Comparison of ENCODE assay signal across 8 cellular contexts in the genomic region with DNA sequence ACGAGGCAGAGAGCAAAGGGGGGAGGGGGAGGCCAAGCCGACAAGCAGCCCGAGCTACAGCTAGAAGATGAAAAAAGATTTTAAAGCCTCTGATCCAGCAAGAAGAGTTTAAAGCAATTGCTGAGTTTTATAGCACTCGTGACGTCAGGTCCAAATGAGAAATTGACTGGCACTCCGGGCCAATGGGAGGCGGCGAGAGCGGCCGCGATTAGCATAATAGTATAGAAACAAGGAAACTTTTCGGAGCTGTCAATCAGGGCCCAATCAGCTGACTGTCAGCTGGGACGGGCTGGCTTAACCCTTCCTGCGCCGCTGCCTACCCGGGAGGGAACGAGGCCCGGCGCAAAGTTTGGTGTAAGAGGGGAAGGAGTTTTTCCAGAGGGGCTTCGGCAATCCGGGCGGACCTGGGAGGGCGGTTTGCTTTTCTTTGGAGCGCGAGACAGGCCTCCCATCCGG. TPM values are rescaled to one million over a fixed set of nuclear protein-coding genes. Genes with fewer than 3 reads are reported as not detected.
DNase-seq lines count a peak whose midpoint lies in the region; ATAC-seq and TF ChIP-seq lines count a peak whose summit lies in the region.

A gene (minus strand): TSS at position 102 of the 456 bp plus-strand sequence. CDS start 835 bp downstream, outside the sequence.

- H3K4me1 Mint-ChIP-seq in CD4-positive, alpha-beta T cell (ENCODE audit: low read depth) = peaks cover 32% of the 10 kb centered on the region

- intact Hi-C loops in CD4-positive, alpha-beta T cell (cut with DNase I, micrococcal nuclease) = loop anchor here (2.0 to 10.0 kb wide), 10 partner anchors 318 to 1876 kb away; a partner anchor contains a TSS

- H3K9me3 ChIP-seq in CD4-positive, alpha-beta T cell (ENCODE audit: control insufficient read depth, low read length) = no peaks in the 10 kb centered on the region

- peaks cover 23% of the 10 kb centered on the region for H3K36me3 Mint-ChIP-seq in CD4-positive, alpha-beta T cell (ENCODE audit: low read depth)

- peak within 1 kb of the TSS; percentile 50 for H3K27ac ChIP-seq in CD4-positive, alpha-beta T cell (ENCODE audit: low read depth, low read length)

- no peaks in the 10 kb centered on the region for H3K27me3 ChIP-seq in CD4-positive, alpha-beta T cell (ENCODE audit: control insufficient read depth, insufficient read depth, low read length)

- peak within 1 kb of the TSS; percentile 98 for H3K4me3 Mint-ChIP-seq in CD4-positive, alpha-beta T cell

- H3K27me3 Mint-ChIP-seq in CD4-positive, alpha-beta T cell = peaks cover 10% of the 10 kb centered on the region

- TF ChIP-seq CTCF in CD4-positive, alpha-beta T cell (IDR thresholded peaks at IDR 0.05) = no peak

- peak within 1 kb of the TSS; percentile 93 for H3K27ac Mint-ChIP-seq in CD4-positive, alpha-beta T cell

- CTCF ChIA-PET in CD4-positive, alpha-beta T cell (lab: Charles Lee) = interaction anchor here (1.1 kb wide), 1 partner anchor 830 kb away, joined by 3 read pairs; no protein-coding TSS in a partner anchor

- DNase-seq in CD4-positive, alpha-beta T cell = peak; percentile 76 to 87 (median 82)
- DNase-seq in NOMO-1 treated with dmso at 0.1 percent for 144 hours (lab: John Stamatoyannopoulos, UW; ENCODE audit: unreplicated experiment) (peak; percentile 83), epidermal melanocyte (ENCODE audit: insufficient read length, low spot score) (peak; percentile 96), mesenteric fat pad (ENCODE audit: low spot score) (peak; percentile 94)
- peak; percentile 79 for DNase-seq in activated T-cell treated with anti-CD3 and anti-CD28 coated beads, Interleukin-2, amount 50 U/mL, for 1 hour
- DNase-seq in stimulated activated CD4-positive, alpha-beta T cell treated with anti-CD3 and anti-CD28 coated beads, TNF-alpha, amount 100 ng/mL, for 48 hours (ENCODE audit: low read depth in 3 of 3) = peak; percentile 75 to 80 (median 76)

- no peaks in the 10 kb centered on the region for H3K9me3 Mint-ChIP-seq in CD4-positive, alpha-beta T cell

- ATAC-seq in CD4-positive, alpha-beta T cell (ENCODE audit: poor library complexity) = peak; percentile 77
- peak; percentile 58 for ATAC-seq in HG03280 (IDR thresholded peaks at IDR 0.05; ENCODE audit: unreplicated experiment)
- no peak for ATAC-seq in HG03097 (IDR thresholded peaks at IDR 0.05; ENCODE audit: low FRiP score, unreplicated experiment)

- POLR2A ChIA-PET in CD4-positive, alpha-beta T cell (lab: Charles Lee) = interaction anchor here (0.5 to 2.8 kb wide), 18 partner anchors 10 to 923 kb away, joined by 3 to 19 read pairs (median 3); no protein-coding TSS in a partner anchor

RNA-seq across cellular contexts. Expression of the gene that starts here (rescaled TPM):
- total RNA-seq in CD4-positive, alpha-beta T cell = 10 to 100 TPM; 36.0 to 36.2 TPM
- total RNA-seq in mesenteric fat pad = 100 TPM
